In genomic region chr22:17164392-17165024, GRCh38 we compare ENCODE assay signal across 13 cellular contexts. TPM values are rescaled to one million over a fixed set of nuclear protein-coding genes. Genes with fewer than 3 reads are reported as not detected.
DNase-seq lines count a peak whose midpoint lies in the region; ATAC-seq, FAIRE-seq and TF ChIP-seq lines count a peak whose summit lies in the region.
"Had no signal": no experiment of that assay in that cellular context is flagged by ENCODE, and none has a peak within 500 bp of the region (broad histone marks: within the 10 kb centered on the region; RNA-seq: fewer than 3 reads in every experiment).

No MANE protein-coding gene starts in this region.

- no peak overlapping the region for H3K27ac Mint-ChIP-seq in CD14-positive monocyte
- H3K27ac Mint-ChIP-seq: activated naive CD4-positive, alpha-beta T cell treated with anti-CD3 and anti-CD28 coated beads, Interleukin-2, amount 50 U/mL, for 24 hours had no signal

- H3K4me1 Mint-ChIP-seq in CD14-positive monocyte: peaks cover 21% of the 10 kb centered on the region

- WGBS in K562 (ENCODE audit: insufficient coverage, low coverage, missing lambda C conversion rate): 0% methylated on average over 3 of the region's 3 CpGs

- H3K9me3 Mint-ChIP-seq in CD14-positive monocyte: peaks cover 0 to 2% (median 0%) of the 10 kb centered on the region in 7 donors
- H3K9me3 Mint-ChIP-seq: activated CD4-positive, alpha-beta T cell treated with anti-CD3 and anti-CD28 coated beads, Interleukin-2, amount 10 ng/mL, durations not matched to agents 7 days and 5 days; activated naive CD4-positive, alpha-beta T cell treated with anti-CD3 and anti-CD28 coated beads, Interleukin-2, amount 50 U/mL, for 24 hours had no signal

- TF ChIP-seq CTCF in CD14-positive monocyte (IDR thresholded peaks at IDR 0.05): peak; percentile 46
- TF ChIP-seq CTCF in K562 (IDR thresholded peaks at IDR 0.05 in 2 of 3, conservative IDR thresholded peaks at IDR 0.05 in 1 of 3; ENCODE audit: insufficient read depth in 2 of 3, low read depth in 1 of 3, low read length in 3 of 3): peak; percentile 10 to 47 (median 36); a peak in 3 of 6 replicates
- TF ChIP-seq CTCF in lower lobe of right lung (IDR thresholded peaks at IDR 0.05): peak; percentile 10
- no peak for TF ChIP-seq CTCF in kidney (IDR thresholded peaks at IDR 0.05; ENCODE audit: borderline replicate concordance, extremely low read depth, insufficient read depth)

- in situ Hi-C loops in K562 (cut with MboI): no loop called here

- no peak overlapping the region for H3K4me2 ChIP-seq in K562 (ENCODE audit: insufficient read depth, low read length)

- DNase-seq in CD14-positive monocyte (ENCODE audit: low spot score) (no peak), HT-29 (ENCODE audit: low spot score) (peak; percentile 9), K562 (ENCODE audit: extremely low read depth in 1 of 4, low spot score in 3 of 4) (peak in 2 of 4 experiments; percentile 44 to 46), lower lobe of right lung (no peak), SIG-M5 (lab: John Stamatoyannopoulos, UW) (no peak), kidney (no peak)
- no peak for DNase-seq in activated effector memory CD4-positive, alpha-beta T cell treated with Interleukin-2 at 50 U/mL for 16 hours
- DNase-seq: activated CD4-positive, alpha-beta T cell treated with anti-CD3 and anti-CD28 coated beads, Interleukin-2, amount 10 ng/mL, durations not matched to agents 7 days and 5 days; stimulated activated CD4-positive, alpha-beta T cell treated with anti-CD3 and anti-CD28 coated beads, Interleukin-4, amount 100 ng/mL, for 24 hours had no signal

- FAIRE-seq in K562 (lab: Jason Lieb, UNC) (peak; percentile 52), kidney (lab: Jason Lieb, UNC) (no peak)

- POLR2A ChIA-PET in K562 (lab: Yijun Ruan, JAX): no interaction called here

- ATAC-seq in K562 (peak; percentile 40; the same call in 2 of the 3 replicates), lower lobe of right lung (no peak), GM21737 (IDR thresholded peaks at IDR 0.05; ENCODE audit: unreplicated experiment) (no peak)

- TF ChIP-seq POLR2A in K562 (conservative IDR thresholded peaks at IDR 0.05): no peak

- H3K36me3 ChIP-seq in K562 (ENCODE audit: control insufficient read depth, insufficient read depth, low read length): no peaks in the 10 kb centered on the region
- H3K36me3 ChIP-seq in lower lobe of right lung: no peaks in the 10 kb centered on the region
- H3K36me3 ChIP-seq in kidney (ENCODE audit: control insufficient read depth in 1 of 2, insufficient read depth in 2 of 2, low read length in 2 of 2): no peaks in the 10 kb centered on the region
- H3K36me3 ChIP-seq: SJCRH30 had no signal

- peaks cover 20 to 45% of the 10 kb centered on the region in 2 experiments for H3K27me3 ChIP-seq in K562 (ENCODE audit: control insufficient read depth in 2 of 2, insufficient read depth in 2 of 2, low read length in 2 of 2)
- no peaks in the 10 kb centered on the region for H3K27me3 ChIP-seq in lower lobe of right lung (ENCODE audit: low read depth)
- H3K27me3 ChIP-seq: SJCRH30 had no signal

- no peak overlapping the region for H3K4me3 Mint-ChIP-seq in CD14-positive monocyte
- H3K4me3 Mint-ChIP-seq: activated CD4-positive, alpha-beta T cell treated with anti-CD3 and anti-CD28 coated beads, Interleukin-2, amount 10 ng/mL, durations not matched to agents 7 days and 5 days; activated naive CD4-positive, alpha-beta T cell treated with anti-CD3 and anti-CD28 coated beads, Interleukin-2, amount 50 U/mL, for 24 hours had no signal

- 0 out of 4 replicates have a peak, but pooled peaks of 1 of the 2 experiments have one; percentile 10 for TF ChIP-seq RAD21 in K562 (CRISPR knock-in tag; conservative IDR thresholded peaks at IDR 0.05 in 1 of 2, IDR thresholded peaks at IDR 0.05 in 1 of 2)

- intact Hi-C loops in CD14-positive monocyte (cut with micrococcal nuclease) (no loop called here), K562 (cut with micrococcal nuclease) (no loop called here), lower lobe of right lung (cut with DNase I) (no loop called here), kidney (cut with DNase I) (no loop called here)

- H4K20me1 ChIP-seq in K562 (replicated peaks; ENCODE audit: control insufficient read depth, insufficient read depth, low read length): 0 out of 2 replicates have a peak, but pooled peaks cover 4% of the 10 kb centered on the region

- H3K9ac ChIP-seq in K562 (ENCODE audit: insufficient read depth in 1 of 2, low read depth in 2 of 2, low read length in 2 of 2): no peak overlapping the region
- H3K9ac ChIP-seq in kidney (ENCODE audit: low read length in 2 of 2): no peak overlapping the region

- no peak overlapping the region for H3K27ac ChIP-seq in K562 (ENCODE audit: extremely low read depth, low read depth, low read length)
- no peak overlapping the region for H3K27ac ChIP-seq in lower lobe of right lung
- H3K27ac ChIP-seq in kidney (ENCODE audit: low read depth in 2 of 2, low read length in 2 of 2): no peak overlapping the region
- H3K27ac ChIP-seq: SJCRH30 had no signal

- CTCF ChIA-PET in K562 (lab: Yijun Ruan, JAX; ENCODE audit: low intra/inter-chr PET ratio): no interaction called here

- H3K27me3 Mint-ChIP-seq in CD14-positive monocyte (ENCODE audit: low read depth in 3 of 3): peaks cover 2 to 15% (median 3%) of the 10 kb centered on the region in 3 donors
- H3K27me3 Mint-ChIP-seq: activated naive CD4-positive, alpha-beta T cell treated with anti-CD3 and anti-CD28 coated beads, Interleukin-2, amount 50 U/mL, for 24 hours had no signal

- no peaks in the 10 kb centered on the region for H3K9me1 ChIP-seq in K562 (ENCODE audit: control insufficient read depth, insufficient read depth, low read length)

- H3K4me1 ChIP-seq in K562 (replicated peaks in 1 of 2; ENCODE audit: control insufficient read depth in 2 of 2, insufficient read depth in 2 of 2, low read length in 2 of 2): peaks cover 0 to 2% of the 10 kb centered on the region in 2 experiments; a peak in 2 of 5 replicates
- peaks cover 8% of the 10 kb centered on the region for H3K4me1 ChIP-seq in lower lobe of right lung
- H3K4me1 ChIP-seq in kidney (ENCODE audit: control insufficient read depth in 1 of 2, insufficient read depth in 1 of 2, low read depth in 1 of 2, low read length in 2 of 2): peaks cover 4% of the 10 kb centered on the region in 2 donors
- H3K4me1 ChIP-seq: Caco-2, SJCRH30 had no signal

- H3K79me2 ChIP-seq in K562 (ENCODE audit: control insufficient read depth, insufficient read depth, low read length): no peaks in the 10 kb centered on the region

- H3K36me3 Mint-ChIP-seq in CD14-positive monocyte: no peaks in the 10 kb centered on the region
- H3K36me3 Mint-ChIP-seq: activated naive CD4-positive, alpha-beta T cell treated with anti-CD3 and anti-CD28 coated beads, Interleukin-2, amount 50 U/mL, for 24 hours had no signal

- BruUV-seq in K562 (replicated peaks; lab: Mats Ljungman, UMichigan): no TSS peak

- no peak overlapping the region for H3K4me3 ChIP-seq in K562
- no peak overlapping the region for H3K4me3 ChIP-seq in lower lobe of right lung
- H3K4me3 ChIP-seq in kidney (ENCODE audit: low read length in 2 of 2): no peak overlapping the region
- H3K4me3 ChIP-seq: SJCRH30 had no signal

- no peak overlapping the region for H2AFZ ChIP-seq in K562 (ENCODE audit: low read depth, low read length)

- H3K9me3 ChIP-seq in K562 (replicated peaks; ENCODE audit: control insufficient read depth, insufficient read depth, low read depth, low read length) (no peaks in the 10 kb centered on the region), lower lobe of right lung (no peaks in the 10 kb centered on the region), kidney (ENCODE audit: control insufficient read depth in 1 of 2, low read length in 2 of 2) (no peaks in the 10 kb centered on the region)
- H3K9me3 ChIP-seq: Caco-2, SJCRH30 had no signal

- TF ChIP-seq EP300 in K562 (IDR thresholded peaks at IDR 0.05; ENCODE audit: low read length): no peak

RNA-seq across cellular contexts. Expression of gene HDHD5, which starts 5.4 kb away (rescaled TPM):
- polyA plus RNA-seq in CD14-positive monocyte (100 to 1,000 TPM in 1 of 2 donors, 10 to 100 TPM in 1; 79.9 to 119 TPM), K562 (2011; rRNA removed) (23.1 and 28.7 TPM in 2 replicates), K562 (2014; fragmentation: Illumina TruSeq; extraction: Trizol) (24.2 and 26.8 TPM in 2 replicates), K562 (2014; fragmentation: Nextera tagmentation; extraction: Ambion mirVana) (1 to 10 TPM; 1.6 to 2.3 TPM), K562 (2014; rRNA removed) (33.9 and 40.0 TPM in 2 replicates), kidney (ENCODE audit: insufficient read depth, low read depth, low replicate concordance) (39.8 TPM)
- 65.3 and 74.3 TPM in 2 replicates for total RNA-seq in HT-29 (2014; rRNA removed; shearing (Covaris generic))
- 12.3 and 28.7 TPM in 2 replicates for total RNA-seq in K562 (2011; cell fraction: chromatin; rRNA removed; ENCODE audit: low replicate concordance)
- 34.5 and 34.7 TPM in 2 replicates for total RNA-seq in K562 (2011; cell fraction: nucleolus; rRNA removed)
- 23.5 and 27.0 TPM in 2 replicates for total RNA-seq in K562 (2011; cell fraction: nucleoplasm; rRNA removed)
- total RNA-seq in K562 (2014; rRNA removed) (36.6 and 44.2 TPM in 2 replicates), K562 (2014; rRNA removed; fragmentation: Illumina TruSeq; extraction: Trizol) (11.5 and 14.4 TPM in 2 replicates), K562 (2015; rRNA removed; fragmentation: Illumina TruSeq; extraction: Trizol) (20.1 and 22.0 TPM in 2 replicates), K562 (2021) (29.7 and 32.2 TPM in 2 replicates), lower lobe of right lung (26.2 TPM), kidney (27.5 TPM)
- 37.2 and 54.8 TPM in 2 replicates for polyA plus RNA-seq in K562 (2011; cell fraction: cytosol; rRNA removed)
- polyA plus RNA-seq in K562 (2011; cell fraction: nucleus; rRNA removed): 27.3 and 34.3 TPM in 2 replicates
- 15.1 and 22.1 TPM in 2 replicates for polyA plus RNA-seq in K562 (2012)
- 8.1 and 15.6 TPM in 2 replicates for polyA minus RNA-seq in K562 (2011; rRNA and poly(A)+ RNA removed)
- polyA minus RNA-seq in K562 (2011; cell fraction: cytosol; rRNA and poly(A)+ RNA removed): 13.9 and 15.7 TPM in 2 replicates
- polyA minus RNA-seq in K562 (2011; cell fraction: nucleus; rRNA and poly(A)+ RNA removed): 12.2 and 12.3 TPM in 2 replicates

RNA-seq across cellular contexts. Expression of gene TMEM121B, which starts 43.3 kb away (rescaled TPM):
- polyA plus RNA-seq in CD14-positive monocyte: 1 to 10 TPM; 1.4 to 1.9 TPM
- total RNA-seq in HT-29 (2014; rRNA removed; shearing (Covaris generic)): 0.05 TPM in 1 of 2 replicates, not detected in the other
- total RNA-seq in K562 (2011; cell fraction: chromatin; rRNA removed; ENCODE audit: low replicate concordance): 0.09 TPM in 1 of 2 replicates, not detected in the other
- under 0.01 TPM in 1 of 2 replicates, not detected in the other for total RNA-seq in K562 (2011; cell fraction: nucleolus; rRNA removed)
- total RNA-seq in K562 (2011; cell fraction: nucleoplasm; rRNA removed): 0.38 TPM in 1 of 2 replicates, not detected in the other
- 0.04 TPM in 1 of 2 replicates, not detected in the other for total RNA-seq in K562 (2014; rRNA removed)
- total RNA-seq in K562 (2014; rRNA removed; fragmentation: Illumina TruSeq; extraction: Trizol): 0.03 TPM in 1 of 2 replicates, not detected in the other
- total RNA-seq in K562 (2015; rRNA removed; fragmentation: Illumina TruSeq; extraction: Trizol): not detected in 2 replicates
- total RNA-seq in K562 (2021): 0.07 TPM in 2 replicates
- polyA plus RNA-seq in K562 (2011; rRNA removed): not detected in 2 replicates
- polyA plus RNA-seq in K562 (2011; cell fraction: cytosol; rRNA removed): not detected in 2 replicates
- polyA plus RNA-seq in K562 (2011; cell fraction: nucleus; rRNA removed): 0.03 TPM in 2 replicates
- 0.04 TPM in 1 of 2 replicates, not detected in the other for polyA plus RNA-seq in K562 (2012)
- 0.03 TPM in 1 of 2 replicates, not detected in the other for polyA plus RNA-seq in K562 (2014; fragmentation: Illumina TruSeq; extraction: Trizol)
- polyA plus RNA-seq in K562 (2014; fragmentation: Nextera tagmentation; extraction: Ambion mirVana): under 1 TPM in 1 of 2 experiments, not detected in 1; 0.03 TPM
- not detected in 2 replicates for polyA plus RNA-seq in K562 (2014; rRNA removed)
- polyA minus RNA-seq in K562 (2011; rRNA and poly(A)+ RNA removed): not detected in 2 replicates
- not detected in 2 replicates for polyA minus RNA-seq in K562 (2011; cell fraction: cytosol; rRNA and poly(A)+ RNA removed)
- polyA minus RNA-seq in K562 (2011; cell fraction: nucleus; rRNA and poly(A)+ RNA removed): not detected in 2 replicates
- 0.97 TPM for total RNA-seq in lower lobe of right lung
- 1.2 TPM for total RNA-seq in kidney
- polyA plus RNA-seq in kidney (ENCODE audit: insufficient read depth, low read depth, low replicate concordance): 0.19 TPM

RNA-seq across cellular contexts. Expression of gene ADA2, which starts 54.7 kb away (rescaled TPM):
- polyA plus RNA-seq in CD14-positive monocyte: 100 to 1,000 TPM; 336 to 553 TPM
- not detected in 2 replicates for total RNA-seq in HT-29 (2014; rRNA removed; shearing (Covaris generic))
- total RNA-seq in K562 (2011; cell fraction: chromatin; rRNA removed; ENCODE audit: low replicate concordance): not detected in 2 replicates
- total RNA-seq in K562 (2011; cell fraction: nucleolus; rRNA removed): not detected in 2 replicates
- not detected in 2 replicates for total RNA-seq in K562 (2011; cell fraction: nucleoplasm; rRNA removed)
- total RNA-seq in K562 (2014; rRNA removed): not detected in 2 replicates
- not detected in 2 replicates for total RNA-seq in K562 (2014; rRNA removed; fragmentation: Illumina TruSeq; extraction: Trizol)
- total RNA-seq in K562 (2015; rRNA removed; fragmentation: Illumina TruSeq; extraction: Trizol): not detected in 2 replicates
- 0.20 and 0.44 TPM in 2 replicates for total RNA-seq in K562 (2021)
- polyA plus RNA-seq in K562 (2011; rRNA removed): not detected in 2 replicates
- polyA plus RNA-seq in K562 (2011; cell fraction: cytosol; rRNA removed): not detected in 2 replicates
- polyA plus RNA-seq in K562 (2011; cell fraction: nucleus; rRNA removed): not detected in 2 replicates
- 0.10 TPM in 1 of 2 replicates, not detected in the other for polyA plus RNA-seq in K562 (2012)
- not detected in 2 replicates for polyA plus RNA-seq in K562 (2014; fragmentation: Illumina TruSeq; extraction: Trizol)
- polyA plus RNA-seq in K562 (2014; fragmentation: Nextera tagmentation; extraction: Ambion mirVana): not detected
- polyA plus RNA-seq in K562 (2014; rRNA removed): not detected in 2 replicates
- not detected in 2 replicates for polyA minus RNA-seq in K562 (2011; rRNA and poly(A)+ RNA removed)
- not detected in 2 replicates for polyA minus RNA-seq in K562 (2011; cell fraction: cytosol; rRNA and poly(A)+ RNA removed)
- not detected in 2 replicates for polyA minus RNA-seq in K562 (2011; cell fraction: nucleus; rRNA and poly(A)+ RNA removed)
- total RNA-seq in lower lobe of right lung: 110 TPM
- total RNA-seq in kidney: 26.8 TPM
- polyA plus RNA-seq in kidney (ENCODE audit: insufficient read depth, low read depth, low replicate concordance): 33.2 TPM
- total RNA-seq: Caco-2 had no signal

Comparison
In these comparisons a context has a peak if more than half of its experiments do, and no peak if none do; other contexts are left out.
1. RNA of gene ADA2, which starts 54.7 kb away (total RNA-seq): 110 TPM in lower lobe of right lung (single experiment) and 26.8 TPM in kidney (single experiment); not detected in HT-29 and 0.20 to 0.44 TPM in K562; every median in the first group is over 10 times any median in the second.